In genomic region chr19:6126335-6126974, GRCh38 we compare ENCODE assay signal across 8 cellular contexts. TPM values are rescaled to one million over a fixed set of nuclear protein-coding genes. Genes with fewer than 3 reads are reported as not detected.
DNase-seq lines count a peak whose midpoint lies in the region; ATAC-seq and TF ChIP-seq lines count a peak whose summit lies in the region.

No MANE protein-coding gene starts in this region.

- no peak overlapping the region for H3K9ac ChIP-seq in Loucy (ENCODE audit: low read depth, low read length, poor library complexity, severe bottlenecking)
- no peak overlapping the region for H3K9ac ChIP-seq in colonic mucosa (ENCODE audit: low read depth in 2 of 2, low read length in 2 of 2)

- no peaks in the 10 kb centered on the region for H3K9me3 Mint-ChIP-seq in activated naive CD4-positive, alpha-beta T cell treated with anti-CD3 and anti-CD28 coated beads for 36 hours
- no peaks in the 10 kb centered on the region for H3K9me3 Mint-ChIP-seq in stimulated activated naive CD8-positive, alpha-beta T cell treated with anti-CD3 and anti-CD28 coated beads, Interleukin-15, amount 100 ng/mL, for 72 hours

- H3K36me3 Mint-ChIP-seq in activated naive CD4-positive, alpha-beta T cell treated with anti-CD3 and anti-CD28 coated beads for 36 hours (ENCODE audit: low read depth): no peaks in the 10 kb centered on the region

- H3K27me3 ChIP-seq in Loucy (ENCODE audit: insufficient read depth, low read length, poor library complexity, severe bottlenecking) (no peaks in the 10 kb centered on the region), colonic mucosa (no peaks in the 10 kb centered on the region)

- intact Hi-C loops in activated naive CD4-positive, alpha-beta T cell treated with anti-CD3 and anti-CD28 coated beads for 36 hours (cut with micrococcal nuclease): loop anchor here (1.0 to 5.0 kb wide), 3 partner anchors 39 to 736 kb away; no protein-coding TSS in a partner anchor
- intact Hi-C loops in colonic mucosa (cut with DNase I): no loop called here

- H3K27ac ChIP-seq in colonic mucosa: no peak overlapping the region

- H3K27me3 Mint-ChIP-seq in activated naive CD4-positive, alpha-beta T cell treated with anti-CD3 and anti-CD28 coated beads for 36 hours (ENCODE audit: low read depth): no peaks in the 10 kb centered on the region
- H3K27me3 Mint-ChIP-seq in stimulated activated naive CD8-positive, alpha-beta T cell treated with anti-CD3 and anti-CD28 coated beads, Interleukin-15, amount 100 ng/mL, for 72 hours: no peaks in the 10 kb centered on the region

- H3K79me2 ChIP-seq in Loucy (ENCODE audit: insufficient read depth, low read length): no peaks in the 10 kb centered on the region

- no peak overlapping the region for H3K27ac Mint-ChIP-seq in activated naive CD4-positive, alpha-beta T cell treated with anti-CD3 and anti-CD28 coated beads for 36 hours
- no peak overlapping the region for H3K27ac Mint-ChIP-seq in stimulated activated naive CD8-positive, alpha-beta T cell treated with anti-CD3 and anti-CD28 coated beads, Interleukin-15, amount 100 ng/mL, for 72 hours

- no peaks in the 10 kb centered on the region for H4K20me1 ChIP-seq in Loucy (ENCODE audit: insufficient read depth, low read length, poor library complexity, severe bottlenecking)

- no peak overlapping the region for H3K4me3 Mint-ChIP-seq in activated naive CD4-positive, alpha-beta T cell treated with anti-CD3 and anti-CD28 coated beads for 36 hours
- no peak overlapping the region for H3K4me3 Mint-ChIP-seq in stimulated activated naive CD8-positive, alpha-beta T cell treated with anti-CD3 and anti-CD28 coated beads, Interleukin-15, amount 100 ng/mL, for 72 hours

- CTCF ChIA-PET in activated naive CD4-positive, alpha-beta T cell treated with anti-CD3 and anti-CD28 coated beads for 36 hours (lab: Charles Lee): interaction anchor here (0.6 to 5.6 kb wide), 24 partner anchors 9 to 408 kb away, joined by 3 to 70 read pairs (median 4); no protein-coding TSS in a partner anchor

- H3K4me1 ChIP-seq in Loucy (ENCODE audit: insufficient read depth, low read length, poor library complexity, severe bottlenecking): no peaks in the 10 kb centered on the region
- H3K4me1 ChIP-seq in colonic mucosa: no peaks in the 10 kb centered on the region

- no peak overlapping the region for H3K4me3 ChIP-seq in Loucy (ENCODE audit: low read length, poor library complexity, severe bottlenecking)
- no peak overlapping the region for H3K4me3 ChIP-seq in colonic mucosa

- ATAC-seq in stimulated activated naive CD8-positive, alpha-beta T cell treated with anti-CD3 and anti-CD28 coated beads, Interleukin-15, amount 100 ng/mL, for 72 hours: peak; percentile 56

- H2AFZ ChIP-seq in Loucy (ENCODE audit: low read length): peak overlapping the region; percentile 50; the same call in 1 of the 2 replicates

- H3K36me3 ChIP-seq in Loucy (ENCODE audit: insufficient read depth, low read length): no peaks in the 10 kb centered on the region
- H3K36me3 ChIP-seq in colonic mucosa: no peaks in the 10 kb centered on the region

- H3K4me1 Mint-ChIP-seq in activated naive CD4-positive, alpha-beta T cell treated with anti-CD3 and anti-CD28 coated beads for 36 hours (ENCODE audit: low read depth): no peaks in the 10 kb centered on the region
- H3K4me1 Mint-ChIP-seq in stimulated activated naive CD8-positive, alpha-beta T cell treated with anti-CD3 and anti-CD28 coated beads, Interleukin-15, amount 100 ng/mL, for 72 hours: peaks cover 6% of the 10 kb centered on the region

- H3F3A ChIP-seq in Loucy (ENCODE audit: low read depth): no peaks in the 10 kb centered on the region

- no peaks in the 10 kb centered on the region for H3K9me3 ChIP-seq in Loucy (ENCODE audit: insufficient read depth, low read depth, low read length)
- no peaks in the 10 kb centered on the region for H3K9me3 ChIP-seq in colonic mucosa

- no peak overlapping the region for H3K4me2 ChIP-seq in Loucy (ENCODE audit: low read depth, low read length, poor library complexity, severe bottlenecking)

- DNase-seq in activated naive CD4-positive, alpha-beta T cell treated with anti-CD3 and anti-CD28 coated beads for 36 hours: peak; percentile 26
- no peak for DNase-seq in activated naive CD4-positive, alpha-beta T cell (lab: John Stamatoyannopoulos, UW)
- DNase-seq in RKO (ENCODE audit: low spot score) (peak; percentile 90), fibroblast of peridontal ligament (ENCODE audit: extremely low read depth) (peak; percentile 75), colonic mucosa (no peak)
- DNase-seq in stimulated activated naive CD8-positive, alpha-beta T cell treated with anti-CD3 and anti-CD28 coated beads, Interleukin-15, amount 100 ng/mL, for 72 hours: peak; percentile 14 to 20
- no peak for DNase-seq in activated CD4-positive, alpha-beta T cell treated with anti-CD3 and anti-CD28 coated beads for 1 hour

- no peaks in the 10 kb centered on the region for H3K9me2 ChIP-seq in Loucy (replicated peaks; ENCODE audit: low read depth, low read length)

- TF ChIP-seq CTCF in Loucy (conservative IDR thresholded peaks at IDR 0.05; ENCODE audit: low read length) (peak; percentile 70), colonic mucosa (IDR thresholded peaks at IDR 0.05) (no peak)

RNA-seq across cellular contexts. Expression of gene ACSBG2, which starts 9.0 kb away (rescaled TPM):
- not detected for total RNA-seq in activated naive CD4-positive, alpha-beta T cell treated with anti-CD3 and anti-CD28 coated beads for 36 hours
- not detected for total RNA-seq in colonic mucosa

RNA-seq across cellular contexts. Expression of gene RFX2, which starts 16.2 kb away (rescaled TPM):
- 1 to 10 TPM; 4.7 to 6.0 TPM for total RNA-seq in activated naive CD4-positive, alpha-beta T cell treated with anti-CD3 and anti-CD28 coated beads for 36 hours
- 1 to 10 TPM; 6.2 to 7.3 TPM for total RNA-seq in colonic mucosa

Comparison
In these comparisons a context has a peak if more than half of its experiments do, and no peak if none do; other contexts are left out.
1. DNase-seq: peak in activated naive CD4-positive, alpha-beta T cell treated with anti-CD3 and anti-CD28 coated beads for 36 hours (single experiment), RKO (single experiment), fibroblast of peridontal ligament (single experiment) and stimulated activated naive CD8-positive, alpha-beta T cell treated with anti-CD3 and anti-CD28 coated beads, Interleukin-15, amount 100 ng/mL, for 72 hours (2 of 2); none in activated naive CD4-positive, alpha-beta T cell (0 of 4), colonic mucosa (single experiment) and activated CD4-positive, alpha-beta T cell treated with anti-CD3 and anti-CD28 coated beads for 1 hour (single experiment).